23 cellular contexts compared by ENCODE assay signal in genomic region chr14:101301011-101301410, GRCh38.
"Had no signal": no experiment of that assay in that cellular context is flagged by ENCODE, and none has a peak within 500 bp of the region (broad histone marks: within the 10 kb centered on the region; RNA-seq: fewer than 3 reads in every experiment).

No MANE protein-coding gene starts in this region.

- H3K27ac Mint-ChIP-seq: activated naive CD8-positive, alpha-beta T cell treated with anti-CD3 and anti-CD28 coated beads for 36 hours; mesothelial cell of epicardium; naive thymus-derived CD8-positive, alpha-beta T cell; T-helper 1 cell treated with Interleukin-12 subunit alpha and Interleukin-12 subunit beta and Interleukin-4 antibody, amounts not matched to agents 30 μg/mL and 1 μg/mL, for 36 hours had no signal

- H3K4me3 Mint-ChIP-seq: activated naive CD8-positive, alpha-beta T cell treated with anti-CD3 and anti-CD28 coated beads for 36 hours; mesothelial cell of epicardium; naive thymus-derived CD8-positive, alpha-beta T cell; T-helper 1 cell treated with Interleukin-12 subunit alpha and Interleukin-12 subunit beta and Interleukin-4 antibody, amounts not matched to agents 30 μg/mL and 1 μg/mL, for 36 hours had no signal

- DNase-seq: activated CD4-positive, alpha-beta T cell treated with anti-CD3 and anti-CD28 coated beads for 4 hours; activated CD4-positive, alpha-beta T cell treated with anti-CD3 and anti-CD28 coated beads, Interleukin-2, amount 50 U/mL, for 48 hours; activated CD4-positive, CD25-positive, alpha-beta regulatory T cell; activated naive CD4-positive, alpha-beta T cell treated with Interleukin-2 at 50 U/mL for 16 hours; activated naive CD8-positive, alpha-beta T cell treated with anti-CD3 and anti-CD28 coated beads for 36 hours; activated T-cell treated with anti-CD3 and anti-CD28 coated beads, Interleukin-2, amount 50 U/mL, for 48 hours; central memory CD4-positive, alpha-beta T cell; effector memory CD4-positive, alpha-beta T cell; esophagus squamous epithelium; gastrocnemius medialis; left ventricle myocardium inferior; naive thymus-derived CD8-positive, alpha-beta T cell; stimulated activated CD4-positive, alpha-beta T cell treated with anti-CD3 and anti-CD28 coated beads, Interleukin-4, amount 100 ng/mL, for 4 hours; stimulated activated naive CD8-positive, alpha-beta T cell treated with anti-CD3 and anti-CD28 coated beads, Interleukin-15, Interleukin-2, amounts not matched to agents 100 U/mL and 50 U/mL, for 24 hours; T1000; thyroid gland had no signal

- H3K27ac ChIP-seq: esophagus squamous epithelium, gastrocnemius medialis, left ventricle myocardium inferior, prostate gland, right atrium auricular region, thyroid gland had no signal

- H3K4me1 Mint-ChIP-seq: activated naive CD8-positive, alpha-beta T cell treated with anti-CD3 and anti-CD28 coated beads for 36 hours; naive thymus-derived CD8-positive, alpha-beta T cell had no signal

- H3K27me3 ChIP-seq: gastrocnemius medialis, right atrium auricular region, thyroid gland had no signal

- FAIRE-seq: astrocyte, colon, urothelium cell line had no signal

- ATAC-seq: gastrocnemius medialis; naive thymus-derived CD8-positive, alpha-beta T cell; stimulated activated naive CD8-positive, alpha-beta T cell treated with anti-CD3 and anti-CD28 coated beads, Interleukin-15, Interleukin-2, amounts not matched to agents 100 U/mL and 50 U/mL, for 24 hours had no signal

- H3K36me3 ChIP-seq: esophagus squamous epithelium, gastrocnemius medialis, left ventricle myocardium inferior, prostate gland, right atrium auricular region, thyroid gland had no signal

- H3K9me3 ChIP-seq: gastrocnemius medialis, prostate gland, thyroid gland had no signal

- H3K4me1 ChIP-seq: esophagus squamous epithelium, gastrocnemius medialis, left ventricle myocardium inferior, prostate gland, right atrium auricular region, thyroid gland had no signal

- H3K4me3 ChIP-seq: esophagus squamous epithelium, gastrocnemius medialis, left ventricle myocardium inferior, prostate gland, right atrium auricular region, thyroid gland had no signal
